In genomic region chr2:231601356-231602229, GRCh38 we compare ENCODE assay signal across 9 cellular contexts. TPM values are rescaled to one million over a fixed set of nuclear protein-coding genes. Genes with fewer than 3 reads are reported as not detected.
A peak's percentile ranks its signal among the peaks of the same experiment; 100 is the strongest.
DNase-seq lines count a peak whose midpoint lies in the region; ATAC-seq and TF ChIP-seq lines count a peak whose summit lies in the region.
"Had no signal": no experiment of that assay in that cellular context is flagged by ENCODE, and none has a peak within 500 bp of the region (broad histone marks: within the 10 kb centered on the region; RNA-seq: fewer than 3 reads in every experiment).

No MANE protein-coding gene starts in this region.

- H3K27me3 ChIP-seq in lung (ENCODE audit: control insufficient read depth, insufficient read depth) = no peaks in the 10 kb centered on the region

- peak; percentile 83 for TF ChIP-seq CTCF in lung (IDR thresholded peaks at IDR 0.05; ENCODE audit: control extremely low read depth, extremely low read depth)

- WGBS in lung, 2 donors = 28 to 32% methylated on average over 12 of the region's 12 CpGs

- ATAC-seq in HG02885 (IDR thresholded peaks at IDR 0.05; ENCODE audit: poor library complexity, unreplicated experiment) (peak; percentile 31), lung (ENCODE audit: insufficient read depth, low FRiP score) (no peak), GM21717 (IDR thresholded peaks at IDR 0.05; ENCODE audit: unreplicated experiment) (no peak)

- peaks cover 10 to 21% of the 10 kb centered on the region in 2 donors for H3K4me1 ChIP-seq in lung (ENCODE audit: control insufficient read depth in 2 of 2, insufficient read depth in 2 of 2, low read length in 2 of 2)

- no peaks in the 10 kb centered on the region for H3K36me3 ChIP-seq in lung (ENCODE audit: control insufficient read depth in 2 of 2, insufficient read depth in 2 of 2, low read length in 2 of 2)

- DNase-seq in D341Med (ENCODE audit: low spot score) (peak; percentile 78), NCI-H774 (lab: John Stamatoyannopoulos, UW) (peak; percentile 52), dedifferentiated amniotic fluid mesenchymal stem cell (ENCODE audit: extremely low spot score) (peak; percentile 71), lung (ENCODE audit: low spot score) (peak; percentile 89)
- DNase-seq in activated CD4-positive, alpha-beta T cell treated with anti-CD3 and anti-CD28 coated beads, Interleukin-2, amount 50 U/mL, for 4 hours = peak; percentile 75
- peak; percentile 58 for DNase-seq in stimulated activated CD8-positive, alpha-beta memory T cell treated with anti-CD3 and anti-CD28 coated beads, Interleukin-12 subunit alpha, Interleukin-12 subunit beta, amount 100 ng/mL, for 24 hours (ENCODE audit: extremely low read depth)

- no peak overlapping the region for H3K4me3 ChIP-seq in lung

- no peak overlapping the region for H3K27ac ChIP-seq in lung (ENCODE audit: low read depth in 1 of 2, low read length in 1 of 2)

- no peaks in the 10 kb centered on the region for H3K9me3 ChIP-seq in lung (ENCODE audit: control insufficient read depth in 2 of 2, insufficient read depth in 1 of 2, low read length in 1 of 2)

RNA-seq across cellular contexts. Expression of gene TEX44, which starts 8.9 kb away (rescaled TPM):
- total RNA-seq in lung = not detected
- not detected for polyA plus RNA-seq in lung
- polyA plus RNA-seq: adipose tissue had no signal
